Comparison of ENCODE assay signal across 22 cellular contexts in genomic region chr20:63050406-63050805, GRCh38. TPM values are rescaled to one million over a fixed set of nuclear protein-coding genes. Genes with fewer than 3 reads are reported as not detected.
DNase-seq lines count a peak whose midpoint lies in the region; ATAC-seq, FAIRE-seq and TF ChIP-seq lines count a peak whose summit lies in the region.
"Had no signal": no experiment of that assay in that cellular context is flagged by ENCODE, and none has a peak within 500 bp of the region (broad histone marks: within the 10 kb centered on the region; RNA-seq: fewer than 3 reads in every experiment).

No MANE protein-coding gene starts in this region.

- DNase-seq in right lobe of liver (peak in 2 of 3 donors; percentile 11 to 15), HepG2 (ENCODE audit: low spot score) (no peak), glutamatergic neuron (peak; percentile 7), osteoblast (ENCODE audit: insufficient read length, low spot score, missing footprints) (peak; percentile 36), anterior cingulate cortex (lab: John Stamatoyannopoulos, UW) (no peak), ACHN (no peak), ascending aorta (ENCODE audit: low spot score in 2 of 2) (no peak)
- DNase-seq: 8988T; Caco-2; CD4-positive, alpha-beta T cell; HCEC 1CT; IMR-90 had no signal

- intact Hi-C loops in right lobe of liver (cut with DNase I) (no loop called here), HepG2 (cut with micrococcal nuclease; ENCODE audit: unreplicated experiment) (loop anchor here (10.0 kb wide), 1 partner anchor 194 kb away; no protein-coding TSS in a partner anchor), ascending aorta (cut with DNase I) (no loop called here)

- CTCF ChIA-PET in HepG2 (lab: Yijun Ruan, JAX; ENCODE audit: low intra/inter-chr PET ratio, low total read pairs) = no interaction called here

- H3K79me2 ChIP-seq in HepG2 (ENCODE audit: insufficient read depth, low read length) = no peaks in the 10 kb centered on the region
- H3K79me2 ChIP-seq in osteoblast (ENCODE audit: insufficient read depth, low read length) = no peaks in the 10 kb centered on the region

- H3K27me3 Mint-ChIP-seq in glutamatergic neuron (ENCODE audit: unreplicated experiment) = peaks cover 12% of the 10 kb centered on the region

- no peaks in the 10 kb centered on the region for H3K4me1 ChIP-seq in right lobe of liver
- peaks cover 9% of the 10 kb centered on the region for H3K4me1 ChIP-seq in HepG2 (ENCODE audit: insufficient read depth, low read length)
- no peaks in the 10 kb centered on the region for H3K4me1 ChIP-seq in osteoblast (ENCODE audit: insufficient read depth, low read length)
- H3K4me1 ChIP-seq in ascending aorta = no peaks in the 10 kb centered on the region

- H3K36me3 ChIP-seq in right lobe of liver (no peaks in the 10 kb centered on the region), HepG2 (replicated peaks in 1 of 2; ENCODE audit: control insufficient read depth in 1 of 2, insufficient read depth in 2 of 2, low read length in 2 of 2) (no peaks in the 10 kb centered on the region), osteoblast (ENCODE audit: insufficient read depth, low read length) (no peaks in the 10 kb centered on the region), ascending aorta (no peaks in the 10 kb centered on the region)

- POLR2A ChIA-PET in HepG2 (lab: Yijun Ruan, JAX) = no interaction called here

- TF ChIP-seq EP300 in HepG2 (IDR thresholded peaks at IDR 0.05; ENCODE audit: low read depth in 2 of 2, low read length in 2 of 2) (no peak), HepG2 (CRISPR knock-in tag; IDR thresholded peaks at IDR 0.05; ENCODE audit: borderline replicate concordance) (no peak)

- peaks cover 14% of the 10 kb centered on the region for H3K9me3 Mint-ChIP-seq in glutamatergic neuron (ENCODE audit: unreplicated experiment)
- H3K9me3 Mint-ChIP-seq: CD4-positive, alpha-beta T cell had no signal

- no peak overlapping the region for H3K4me3 Mint-ChIP-seq in glutamatergic neuron (ENCODE audit: unreplicated experiment)
- H3K4me3 Mint-ChIP-seq: CD4-positive, alpha-beta T cell; GM23338 had no signal

- in situ Hi-C loops in HepG2 (cut with HindIII; ENCODE audit: extremely low pct_ligation_motif_present, low pct_unique_long_range_greater_than_20kb) = no loop called here
- in situ Hi-C loops in ACHN (cut with HindIII; ENCODE audit: low pct_ligation_motif_present, low pct_unique_long_range_greater_than_20kb, low sequenced_read_pairs) = no loop called here

- H4K20me1 ChIP-seq in HepG2 (ENCODE audit: insufficient read depth, low read length) (peaks cover 10% of the 10 kb centered on the region; the same call in 1 of the 2 replicates), osteoblast (ENCODE audit: insufficient read depth, low read length) (no peaks in the 10 kb centered on the region)

- no peak overlapping the region for H2AFZ ChIP-seq in HepG2 (ENCODE audit: low read length)
- H2AFZ ChIP-seq in osteoblast (ENCODE audit: low read length) = no peak overlapping the region
- H2AFZ ChIP-seq: GM23338 had no signal

- no peak overlapping the region for H3K4me2 ChIP-seq in HepG2 (ENCODE audit: low read depth, low read length)
- no peak overlapping the region for H3K4me2 ChIP-seq in osteoblast (ENCODE audit: insufficient read depth, low read length)
- H3K4me2 ChIP-seq: GM23338 had no signal

- TF ChIP-seq POLR2A in right lobe of liver (IDR thresholded peaks at IDR 0.05) (no peak), HepG2 (IDR thresholded peaks at IDR 0.05; ENCODE audit: insufficient read depth in 1 of 2, low read depth in 2 of 2, low read length in 2 of 2) (no peak)

- H3K9me3 ChIP-seq in right lobe of liver = no peaks in the 10 kb centered on the region
- H3K9me3 ChIP-seq in HepG2 (ENCODE audit: low read length) = no peaks in the 10 kb centered on the region
- H3K9me3 ChIP-seq in osteoblast (ENCODE audit: low read depth, low read length) = no peaks in the 10 kb centered on the region
- no peaks in the 10 kb centered on the region for H3K9me3 ChIP-seq in ascending aorta

- H3K27me3 ChIP-seq in right lobe of liver = no peaks in the 10 kb centered on the region
- peaks cover 38 to 94% of the 10 kb centered on the region in 2 experiments for H3K27me3 ChIP-seq in HepG2 (ENCODE audit: control insufficient read depth in 1 of 2, insufficient read depth in 2 of 2, low read length in 2 of 2)
- H3K27me3 ChIP-seq in osteoblast (ENCODE audit: insufficient read depth, low read length) = peaks cover 19% of the 10 kb centered on the region
- H3K27me3 ChIP-seq in ascending aorta = no peaks in the 10 kb centered on the region

- no peak for ATAC-seq in right lobe of liver
- ATAC-seq in HepG2 = no peak
- ATAC-seq: GM23338 had no signal

- no peak overlapping the region for H3K27ac Mint-ChIP-seq in glutamatergic neuron (ENCODE audit: unreplicated experiment)
- H3K27ac Mint-ChIP-seq: CD4-positive, alpha-beta T cell; GM23338 had no signal

- no TSS peak for BruUV-seq in HepG2 (replicated peaks; lab: Mats Ljungman, UMichigan)

- H3K27ac ChIP-seq in right lobe of liver (no peak overlapping the region), HepG2 (ENCODE audit: extremely low read length, insufficient read depth, low read length) (no peak overlapping the region), osteoblast (ENCODE audit: low read depth, low read length) (no peak overlapping the region), ascending aorta (no peak overlapping the region)
- H3K27ac ChIP-seq: C4-2B, HL-60 had no signal

- H3K9ac ChIP-seq in HepG2 (ENCODE audit: insufficient read depth, low read depth, low read length) = no peak overlapping the region

- H3K4me1 Mint-ChIP-seq in glutamatergic neuron (ENCODE audit: low read depth, unreplicated experiment) = peaks cover 12% of the 10 kb centered on the region

- H3K36me3 Mint-ChIP-seq in glutamatergic neuron (ENCODE audit: unreplicated experiment) = peaks cover 6% of the 10 kb centered on the region

- no peak overlapping the region for H3K4me3 ChIP-seq in right lobe of liver
- H3K4me3 ChIP-seq in HepG2 (replicated peaks in 1 of 3; ENCODE audit: insufficient read depth in 1 of 3, low read depth in 2 of 3, low read length in 3 of 3) = no peak overlapping the region
- H3K4me3 ChIP-seq in osteoblast (ENCODE audit: insufficient read depth, low read length) = no peak overlapping the region
- H3K4me3 ChIP-seq in ascending aorta = no peak overlapping the region
- H3K4me3 ChIP-seq: GM23338 had no signal

- no peak for FAIRE-seq in HepG2 (lab: Jason Lieb, UNC)
- FAIRE-seq: D721Med, G401.6, GM12891, H54 had no signal

- TF ChIP-seq RAD21 in HepG2 (CRISPR knock-in tag; IDR thresholded peaks at IDR 0.05) = no peak

- TF ChIP-seq CTCF in right lobe of liver (IDR thresholded peaks at IDR 0.05) = no peak
- TF ChIP-seq CTCF in HepG2 (CRISPR knock-in tag; IDR thresholded peaks at IDR 0.05) = no peak
- TF ChIP-seq CTCF in glutamatergic neuron (IDR thresholded peaks at IDR 0.05; ENCODE audit: partially characterized antibody, unreplicated experiment) = no peak
- no peak for TF ChIP-seq CTCF in osteoblast (IDR thresholded peaks at IDR 0.05; ENCODE audit: extremely low read depth, low read depth, low read length)
- TF ChIP-seq CTCF in ascending aorta (IDR thresholded peaks at IDR 0.05) = no peak

- 85% methylated on average over 6 of the region's 13 CpGs for WGBS in right lobe of liver (ENCODE audit: insufficient coverage, low coverage, low lambda C conversion rate, missing lambda C conversion rate)
- 3% methylated on average over 11 of the region's 13 CpGs for WGBS in HepG2 (ENCODE audit: low lambda C conversion rate)

TF ChIP-seq in HepG2, 621 proteins besides CTCF, POLR2A, EP300 and RAD21 (continues in another document):
- no peak for TF ChIP-seq GATAD2A (CRISPR knock-in tag; IDR thresholded peaks at IDR 0.05)
- TF ChIP-seq ZNF7 (CRISPR knock-in tag; IDR thresholded peaks at IDR 0.05) = no peak
- TF ChIP-seq, protein P1, sequence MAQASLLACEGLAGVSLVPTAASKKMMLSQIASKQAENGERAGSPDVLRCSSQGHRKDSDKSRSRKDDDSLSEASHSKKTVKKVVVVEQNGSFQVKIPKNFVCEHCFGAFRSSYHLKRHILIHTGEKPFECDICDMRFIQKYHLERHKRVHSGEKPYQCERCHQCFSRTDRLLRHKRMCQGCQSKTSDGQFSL (CRISPR knock-in tag; IDR thresholded peaks at IDR 0.05) = no peak
- TF ChIP-seq CREBL2 (CRISPR knock-in tag; IDR thresholded peaks at IDR 0.05; ENCODE audit: borderline replicate concordance) = no peak
- TF ChIP-seq ZNF614 (CRISPR knock-in tag; IDR thresholded peaks at IDR 0.05; ENCODE audit: borderline replicate concordance) = no peak

RNA-seq across cellular contexts. Expression of gene BHLHE23, which starts 43.6 kb away (rescaled TPM):
- total RNA-seq in right lobe of liver (not detected), HepG2 (2016; rRNA removed; fragmentation: Illumina TruSeq; extraction: Trizol) (not detected in 2 replicates), glutamatergic neuron (ENCODE audit: unreplicated experiment) (23.9 TPM), osteoblast (not detected in 2 replicates), ascending aorta (not detected)
- not detected in 2 replicates for total RNA-seq in HepG2 (2016; cell fraction: cytosol; rRNA removed; fragmentation: Illumina TruSeq; extraction: Trizol; ENCODE audit: low read depth)
- not detected in 2 replicates for total RNA-seq in HepG2 (2016; cell fraction: insoluble cytoplasmic fraction; rRNA removed; fragmentation: Illumina TruSeq; extraction: Trizol)
- total RNA-seq in HepG2 (2016; cell fraction: membrane; rRNA removed; fragmentation: Illumina TruSeq; extraction: Trizol) = not detected in 2 replicates
- not detected in 2 replicates for total RNA-seq in HepG2 (2016; cell fraction: nucleus; rRNA removed; fragmentation: Illumina TruSeq; extraction: Trizol)
- not detected in 2 replicates for polyA plus RNA-seq in HepG2 (2011; rRNA removed)
- not detected in 2 replicates for polyA plus RNA-seq in HepG2 (2011; cell fraction: cytosol; rRNA removed)
- polyA plus RNA-seq in HepG2 (2011; cell fraction: nucleus; rRNA removed) = not detected in 2 replicates
- polyA plus RNA-seq in HepG2 (2012) = not detected in 2 replicates
- not detected in 2 replicates for polyA plus RNA-seq in HepG2 (2016; cell fraction: cytosol; fragmentation: Illumina TruSeq; extraction: Trizol; ENCODE audit: low read depth)
- polyA plus RNA-seq in HepG2 (2016; cell fraction: insoluble cytoplasmic fraction; fragmentation: Illumina TruSeq; extraction: Trizol; ENCODE audit: low read depth) = not detected in 2 replicates
- not detected in 2 replicates for polyA plus RNA-seq in HepG2 (2016; cell fraction: membrane; fragmentation: Illumina TruSeq; extraction: Trizol; ENCODE audit: low read depth)
- polyA plus RNA-seq in HepG2 (2016; cell fraction: nucleus; fragmentation: Illumina TruSeq; extraction: Trizol; ENCODE audit: insufficient read depth, low read depth) = not detected in 2 replicates
- polyA minus RNA-seq in HepG2 (2011; rRNA and poly(A)+ RNA removed; ENCODE audit: low replicate concordance) = not detected in 2 replicates
- not detected in 2 replicates for polyA minus RNA-seq in HepG2 (2011; cell fraction: cytosol; rRNA and poly(A)+ RNA removed)
- polyA minus RNA-seq in HepG2 (2011; cell fraction: nucleus; rRNA and poly(A)+ RNA removed) = not detected in 2 replicates
- total RNA-seq: A673; CD4-positive, alpha-beta T cell; HT1080; IMR-90 had no signal
- polyA plus RNA-seq: BJ, IMR-90 had no signal

Comparison
In these comparisons a context has a peak if more than half of its experiments do, and no peak if none do; other contexts are left out.
1. DNase-seq: peak in right lobe of liver (2 of 3), glutamatergic neuron (single experiment) and osteoblast (single experiment); none in HepG2 (single experiment), anterior cingulate cortex (0 of 58), ACHN (single experiment) and ascending aorta (0 of 2).
2. RNA of gene BHLHE23, which starts 43.6 kb away (total RNA-seq): 23.9 TPM in glutamatergic neuron (single experiment); not detected in right lobe of liver, not detected in HepG2, not detected in osteoblast and not detected in ascending aorta (single experiment); every median in the first group is over 10 times any median in the second.